ENCODE assay signal across 14 cellular contexts in the genomic region with DNA sequence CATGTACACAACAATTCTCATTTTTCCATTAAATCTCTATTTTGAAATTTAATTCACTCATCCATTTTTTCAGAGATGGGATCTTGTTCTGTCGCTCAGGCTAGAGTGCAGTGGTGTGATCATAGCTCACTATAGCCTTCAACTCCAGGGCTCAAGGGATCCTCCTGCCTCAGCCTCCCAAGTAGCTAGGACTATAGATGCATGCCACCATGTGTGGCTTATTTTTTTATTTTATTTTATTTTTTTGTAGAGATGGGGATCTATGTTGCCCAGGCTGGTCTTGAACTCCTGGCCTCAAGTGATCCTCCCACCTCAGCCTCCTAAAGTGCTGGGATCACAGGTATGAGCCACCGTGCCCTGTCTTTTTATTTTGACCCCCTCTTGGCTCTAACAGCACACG.
DNase-seq lines count a peak whose midpoint lies in the region; ATAC-seq and TF ChIP-seq lines count a peak whose summit lies in the region.
"Had no signal": no experiment of that assay in that cellular context is flagged by ENCODE, and none has a peak within 500 bp of the region (broad histone marks: within the 10 kb centered on the region; RNA-seq: fewer than 3 reads in every experiment).

No MANE protein-coding gene starts in this region.

- peak overlapping the region; percentile 97; the same call in 1 of the 2 replicates for H3K27ac ChIP-seq in ACC112 (ENCODE audit: low read depth, low read length)
- H3K27ac ChIP-seq: C4-2B had no signal

- TF ChIP-seq CTCF in Calu3 (IDR thresholded peaks at IDR 0.05; ENCODE audit: unreplicated experiment), result no peak

- H3K36me3 ChIP-seq in ACC112 (ENCODE audit: insufficient read depth, low read length), result peaks cover 18% of the 10 kb centered on the region

- no peaks in the 10 kb centered on the region for H3K27me3 ChIP-seq in ACC112 (ENCODE audit: insufficient read depth, low read length)

- POLR2A ChIA-PET in activated naive CD8-positive, alpha-beta T cell treated with anti-CD3 and anti-CD28 coated beads, Interleukin-2, amount 10 ng/mL, durations not matched to agents 7 days and 5 days (lab: Charles Lee), result interaction anchor here (1.6 to 4.5 kb wide), 3 partner anchors 18 to 41 kb away, joined by 4 to 17 read pairs (median 6); no protein-coding TSS in a partner anchor

- H2AFZ ChIP-seq in ACC112 (ENCODE audit: low read length, unreplicated experiment), result no peak overlapping the region

- CTCF ChIA-PET in Calu3 (lab: Charles Lee), result interaction anchor here (0.6 kb wide), 1 partner anchor 34 kb away, joined by 3 read pairs; no protein-coding TSS in a partner anchor

- H3K27me3 Mint-ChIP-seq in Calu3 (ENCODE audit: unreplicated experiment), result no peaks in the 10 kb centered on the region
- no peaks in the 10 kb centered on the region for H3K27me3 Mint-ChIP-seq in activated naive CD8-positive, alpha-beta T cell treated with anti-CD3 and anti-CD28 coated beads, Interleukin-2, amount 10 ng/mL, durations not matched to agents 7 days and 5 days
- H3K27me3 Mint-ChIP-seq in natural killer cell treated with Interleukin-12 subunit alpha and Interleukin-12 subunit beta and Interleukin-15 and Interleukin-18, amount 100 ng/mL, for 72 hours, result no peaks in the 10 kb centered on the region

- no TSS peak for BruUV-seq in Calu3 (replicated peaks; lab: Mats Ljungman, UMichigan)

- DNase-seq in Calu3 (no peak), medulla oblongata (ENCODE audit: extremely low spot score) (no peak), T-helper 9 cell (no peak)
- DNase-seq in activated naive CD8-positive, alpha-beta T cell treated with anti-CD3 and anti-CD28 coated beads, Interleukin-2, amount 10 ng/mL, durations not matched to agents 7 days and 5 days, result no peak
- DNase-seq in natural killer cell treated with Interleukin-12 subunit alpha and Interleukin-12 subunit beta and Interleukin-15 and Interleukin-18, amount 100 ng/mL, for 72 hours (ENCODE audit: low spot score), result no peak
- DNase-seq: kidney, mucosa of descending colon, NCI-H1092, NCI-H2227 treated with DMSO at 0.1 percent for 48 hours, SK-N-SH had no signal

- peaks cover 37% of the 10 kb centered on the region for H3K4me1 ChIP-seq in ACC112 (ENCODE audit: control insufficient read depth, insufficient read depth, low read length, unreplicated experiment)

- peaks cover 52% of the 10 kb centered on the region for H3K4me1 Mint-ChIP-seq in Calu3 (ENCODE audit: low read depth, unreplicated experiment)
- H3K4me1 Mint-ChIP-seq in activated naive CD8-positive, alpha-beta T cell treated with anti-CD3 and anti-CD28 coated beads, Interleukin-2, amount 10 ng/mL, durations not matched to agents 7 days and 5 days, result peaks cover 59% of the 10 kb centered on the region
- peaks cover 83 to 86% of the 10 kb centered on the region in 2 donors for H3K4me1 Mint-ChIP-seq in natural killer cell treated with Interleukin-12 subunit alpha and Interleukin-12 subunit beta and Interleukin-15 and Interleukin-18, amount 100 ng/mL, for 72 hours (ENCODE audit: low read depth in 2 of 2)

- peaks cover 2% of the 10 kb centered on the region for H3K9me3 Mint-ChIP-seq in Calu3 (ENCODE audit: low read depth, unreplicated experiment)
- H3K9me3 Mint-ChIP-seq in activated naive CD8-positive, alpha-beta T cell treated with anti-CD3 and anti-CD28 coated beads, Interleukin-2, amount 10 ng/mL, durations not matched to agents 7 days and 5 days, result no peaks in the 10 kb centered on the region
- H3K9me3 Mint-ChIP-seq in natural killer cell treated with Interleukin-12 subunit alpha and Interleukin-12 subunit beta and Interleukin-15 and Interleukin-18, amount 100 ng/mL, for 72 hours, result no peaks in the 10 kb centered on the region

- ATAC-seq in activated naive CD8-positive, alpha-beta T cell treated with anti-CD3 and anti-CD28 coated beads, Interleukin-2, amount 10 ng/mL, durations not matched to agents 7 days and 5 days (ENCODE audit: low read depth), result no peak
- no peak for ATAC-seq in natural killer cell treated with Interleukin-12 subunit alpha and Interleukin-12 subunit beta and Interleukin-15 and Interleukin-18, amount 100 ng/mL, for 72 hours
- ATAC-seq in GM19395 (IDR thresholded peaks at IDR 0.05; ENCODE audit: unreplicated experiment), result no peak
- no peak for ATAC-seq in GM19351 (IDR thresholded peaks at IDR 0.05; ENCODE audit: unreplicated experiment)

- peaks cover 70% of the 10 kb centered on the region for H3K36me3 Mint-ChIP-seq in Calu3 (ENCODE audit: insufficient read depth, unreplicated experiment)
- H3K36me3 Mint-ChIP-seq in activated naive CD8-positive, alpha-beta T cell treated with anti-CD3 and anti-CD28 coated beads, Interleukin-2, amount 10 ng/mL, durations not matched to agents 7 days and 5 days, result peaks cover 56% of the 10 kb centered on the region
- peaks cover 74% of the 10 kb centered on the region for H3K36me3 Mint-ChIP-seq in natural killer cell treated with Interleukin-12 subunit alpha and Interleukin-12 subunit beta and Interleukin-15 and Interleukin-18, amount 100 ng/mL, for 72 hours

- peak overlapping the region; percentile 65 for H3K27ac Mint-ChIP-seq in Calu3 (ENCODE audit: unreplicated experiment)
- H3K27ac Mint-ChIP-seq in activated naive CD8-positive, alpha-beta T cell treated with anti-CD3 and anti-CD28 coated beads, Interleukin-2, amount 10 ng/mL, durations not matched to agents 7 days and 5 days, result peak overlapping the region; percentile 62
- peak overlapping the region; percentile 82 to 90 for H3K27ac Mint-ChIP-seq in natural killer cell treated with Interleukin-12 subunit alpha and Interleukin-12 subunit beta and Interleukin-15 and Interleukin-18, amount 100 ng/mL, for 72 hours

- H3K79me2 ChIP-seq in ACC112 (ENCODE audit: control insufficient read depth, insufficient read depth, low read length, unreplicated experiment), result peaks cover 97% of the 10 kb centered on the region

- intact Hi-C loops in Calu3 (cut with micrococcal nuclease; ENCODE audit: unreplicated experiment), result no loop called here

- H3K4me3 Mint-ChIP-seq in Calu3 (ENCODE audit: low read depth, unreplicated experiment), result peak overlapping the region; percentile 90
- no peak overlapping the region for H3K4me3 Mint-ChIP-seq in activated naive CD8-positive, alpha-beta T cell treated with anti-CD3 and anti-CD28 coated beads, Interleukin-2, amount 10 ng/mL, durations not matched to agents 7 days and 5 days
- H3K4me3 Mint-ChIP-seq in natural killer cell treated with Interleukin-12 subunit alpha and Interleukin-12 subunit beta and Interleukin-15 and Interleukin-18, amount 100 ng/mL, for 72 hours, result peak overlapping the region; percentile 73

- no peak overlapping the region for H3K4me3 ChIP-seq in ACC112 (ENCODE audit: low read depth, low read length)
- H3K4me3 ChIP-seq: mucosa of descending colon had no signal
